Comparison of ENCODE assay signal across 26 cellular contexts in the genomic region with DNA sequence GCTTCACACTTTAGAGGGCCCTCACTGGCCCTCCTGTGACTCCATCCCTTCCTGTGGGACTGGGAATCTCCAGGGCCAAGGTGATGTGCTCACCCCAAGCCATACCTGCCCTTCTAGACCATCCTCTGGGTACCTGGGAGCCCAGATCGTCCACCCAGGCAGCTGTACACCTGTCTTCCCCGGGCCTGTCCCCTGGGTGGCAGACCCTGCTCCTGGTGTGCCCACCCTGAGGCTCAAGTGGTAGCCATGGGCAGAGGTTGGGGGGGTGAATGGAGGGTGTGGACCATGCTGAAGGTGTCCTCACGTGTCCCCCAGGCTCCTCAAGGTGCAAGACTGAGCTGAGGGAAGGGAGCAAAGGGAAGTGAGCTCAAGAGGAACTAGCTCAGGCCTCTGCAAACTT. TPM values are rescaled to one million over a fixed set of nuclear protein-coding genes. Genes with fewer than 3 reads are reported as not detected.
DNase-seq lines count a peak whose midpoint lies in the region; ATAC-seq and TF ChIP-seq lines count a peak whose summit lies in the region.
"Had no signal": no experiment of that assay in that cellular context is flagged by ENCODE, and none has a peak within 500 bp of the region (broad histone marks: within the 10 kb centered on the region; RNA-seq: fewer than 3 reads in every experiment).

No MANE protein-coding gene starts in this region.

- peak; percentile 23 for ATAC-seq in esophagus mucosa

- no peaks in the 10 kb centered on the region for H3K4me1 Mint-ChIP-seq in chondrocyte (ENCODE audit: low read depth)
- peaks cover 48% of the 10 kb centered on the region for H3K4me1 Mint-ChIP-seq in dendritic cell treated with granulocyte-macrophage colony-stimulating factor and Interleukin-4, amounts not matched to agents 40 ng/mL and 50 ng/mL, for 4 days (ENCODE audit: low read depth)
- H3K4me1 Mint-ChIP-seq: CD4-positive, alpha-beta memory T cell; CD4-positive, CD25-positive, alpha-beta regulatory T cell; CD8-positive, alpha-beta memory T cell had no signal

- no peak overlapping the region for H3K27ac Mint-ChIP-seq in chondrocyte (ENCODE audit: unreplicated experiment)
- peak overlapping the region; percentile 62 for H3K27ac Mint-ChIP-seq in dendritic cell treated with granulocyte-macrophage colony-stimulating factor and Interleukin-4, amounts not matched to agents 40 ng/mL and 50 ng/mL, for 4 days
- H3K27ac Mint-ChIP-seq: CD4-positive, alpha-beta memory T cell; CD4-positive, CD25-positive, alpha-beta regulatory T cell; CD8-positive, alpha-beta memory T cell had no signal

- H3K27me3 Mint-ChIP-seq in chondrocyte (ENCODE audit: low read depth) = peaks cover 24% of the 10 kb centered on the region
- H3K27me3 Mint-ChIP-seq in dendritic cell treated with granulocyte-macrophage colony-stimulating factor and Interleukin-4, amounts not matched to agents 40 ng/mL and 50 ng/mL, for 4 days = no peaks in the 10 kb centered on the region

- H3K36me3 Mint-ChIP-seq in chondrocyte (ENCODE audit: low read depth) = peaks cover 6% of the 10 kb centered on the region
- peaks cover 85% of the 10 kb centered on the region for H3K36me3 Mint-ChIP-seq in dendritic cell treated with granulocyte-macrophage colony-stimulating factor and Interleukin-4, amounts not matched to agents 40 ng/mL and 50 ng/mL, for 4 days (ENCODE audit: low read depth)
- H3K36me3 Mint-ChIP-seq: CD4-positive, CD25-positive, alpha-beta regulatory T cell had no signal

- peaks cover 19% of the 10 kb centered on the region for H3K9me3 Mint-ChIP-seq in chondrocyte (ENCODE audit: low read depth)
- H3K9me3 Mint-ChIP-seq in dendritic cell treated with granulocyte-macrophage colony-stimulating factor and Interleukin-4, amounts not matched to agents 40 ng/mL and 50 ng/mL, for 4 days = peaks cover 16% of the 10 kb centered on the region

- DNase-seq in chondrocyte (ENCODE audit: low spot score) (peak; percentile 52), posterior vena cava (ENCODE audit: low spot score) (peak; percentile 40), OCI-M2 (lab: John Stamatoyannopoulos, UW; ENCODE audit: unreplicated experiment) (no peak), cortex of kidney (lab: John Stamatoyannopoulos, UW) (no peak), HT-29 (ENCODE audit: low spot score) (no peak)
- DNase-seq: 8988T; ACHN; BE2C; C1 segment of cervical spinal cord; CD4-positive, alpha-beta memory T cell; CD4-positive, CD25-positive, alpha-beta regulatory T cell; CD8-positive, alpha-beta memory T cell; COR-L47; DMS 273 treated with DMSO at 0.1 percent for 48 hours; DMS153; DMS53; DMS79; DND-41; EL; GDM1 had no signal

- intact Hi-C loops in dendritic cell treated with granulocyte-macrophage colony-stimulating factor and Interleukin-4, amounts not matched to agents 40 ng/mL and 50 ng/mL, for 4 days (cut with micrococcal nuclease) = no loop called here
- intact Hi-C loops in posterior vena cava (cut with DNase I) = no loop called here

- no peak overlapping the region for H3K4me3 Mint-ChIP-seq in chondrocyte (ENCODE audit: unreplicated experiment)
- no peak overlapping the region for H3K4me3 Mint-ChIP-seq in dendritic cell treated with granulocyte-macrophage colony-stimulating factor and Interleukin-4, amounts not matched to agents 40 ng/mL and 50 ng/mL, for 4 days
- H3K4me3 Mint-ChIP-seq: CD14-positive monocyte; CD4-positive, alpha-beta memory T cell; CD4-positive, CD25-positive, alpha-beta regulatory T cell; CD8-positive, alpha-beta memory T cell had no signal

- TF ChIP-seq CTCF in chondrocyte (IDR thresholded peaks at IDR 0.05) = no peak

RNA-seq across cellular contexts. Expression of a gene that starts 9.3 kb away (rescaled TPM):
- total RNA-seq in chondrocyte = not detected in 3 replicates
- total RNA-seq in esophagus mucosa = 0.92 TPM
- 10 to 100 TPM in 1 of 2 donors, 1 to 10 TPM in 1; 5.9 to 13.9 TPM for total RNA-seq in posterior vena cava
- total RNA-seq in HT-29 (2014; rRNA removed; shearing (Covaris generic)) = not detected in 2 replicates
- total RNA-seq: A673; CD4-positive, CD25-positive, alpha-beta regulatory T cell; Daoy; G401 had no signal

RNA-seq across cellular contexts. Expression of a gene that starts 26.8 kb away (rescaled TPM):
- total RNA-seq in chondrocyte (0.41 to 0.85 TPM (median 0.47 TPM) in 3 replicates), esophagus mucosa (0.60 TPM), posterior vena cava (1 to 10 TPM in 1 of 2 donors, under 1 TPM in 1; 0.52 to 1.3 TPM)
- total RNA-seq in HT-29 (2014; rRNA removed; shearing (Covaris generic)) = not detected in 2 replicates
- total RNA-seq: Daoy, G401 had no signal

RNA-seq across cellular contexts. Expression of a gene that starts 34.9 kb away (rescaled TPM):
- total RNA-seq in chondrocyte = 3.5 to 5.4 TPM (median 4.8 TPM) in 3 replicates
- total RNA-seq in esophagus mucosa = 11.8 TPM
- total RNA-seq in posterior vena cava = 1 to 10 TPM; 1.5 to 1.6 TPM
- 0.16 and 0.28 TPM in 2 replicates for total RNA-seq in HT-29 (2014; rRNA removed; shearing (Covaris generic))

RNA-seq across cellular contexts. Expression of a gene that starts 43.9 kb away (rescaled TPM):
- total RNA-seq in chondrocyte (not detected in 3 replicates), esophagus mucosa (0.24 TPM), posterior vena cava (1 to 10 TPM in 1 of 2 donors, under 1 TPM in 1; 0.90 to 1.3 TPM)
- total RNA-seq in HT-29 (2014; rRNA removed; shearing (Covaris generic)) = not detected in 2 replicates
- total RNA-seq: A673; CD4-positive, alpha-beta memory T cell; CD4-positive, CD25-positive, alpha-beta regulatory T cell; CD8-positive, alpha-beta memory T cell; Daoy; G401 had no signal

RNA-seq across cellular contexts. Expression of a gene that starts 47.9 kb away (rescaled TPM):
- total RNA-seq in chondrocyte (not detected in 3 replicates), esophagus mucosa (3.7 TPM), posterior vena cava (10 to 100 TPM; 21.2 to 29.7 TPM)
- not detected in 2 replicates for total RNA-seq in HT-29 (2014; rRNA removed; shearing (Covaris generic))
- total RNA-seq: CD4-positive, alpha-beta memory T cell; Daoy; G401 had no signal

Comparison
In these comparisons a context has a peak if more than half of its experiments do, and no peak if none do; other contexts are left out.
1. DNase-seq: peak in chondrocyte (single experiment) and posterior vena cava (single experiment); none in OCI-M2 (single experiment), cortex of kidney (single experiment) and HT-29 (single experiment).